Comparison of ENCODE assay signal across 8 cellular contexts in the genomic region with DNA sequence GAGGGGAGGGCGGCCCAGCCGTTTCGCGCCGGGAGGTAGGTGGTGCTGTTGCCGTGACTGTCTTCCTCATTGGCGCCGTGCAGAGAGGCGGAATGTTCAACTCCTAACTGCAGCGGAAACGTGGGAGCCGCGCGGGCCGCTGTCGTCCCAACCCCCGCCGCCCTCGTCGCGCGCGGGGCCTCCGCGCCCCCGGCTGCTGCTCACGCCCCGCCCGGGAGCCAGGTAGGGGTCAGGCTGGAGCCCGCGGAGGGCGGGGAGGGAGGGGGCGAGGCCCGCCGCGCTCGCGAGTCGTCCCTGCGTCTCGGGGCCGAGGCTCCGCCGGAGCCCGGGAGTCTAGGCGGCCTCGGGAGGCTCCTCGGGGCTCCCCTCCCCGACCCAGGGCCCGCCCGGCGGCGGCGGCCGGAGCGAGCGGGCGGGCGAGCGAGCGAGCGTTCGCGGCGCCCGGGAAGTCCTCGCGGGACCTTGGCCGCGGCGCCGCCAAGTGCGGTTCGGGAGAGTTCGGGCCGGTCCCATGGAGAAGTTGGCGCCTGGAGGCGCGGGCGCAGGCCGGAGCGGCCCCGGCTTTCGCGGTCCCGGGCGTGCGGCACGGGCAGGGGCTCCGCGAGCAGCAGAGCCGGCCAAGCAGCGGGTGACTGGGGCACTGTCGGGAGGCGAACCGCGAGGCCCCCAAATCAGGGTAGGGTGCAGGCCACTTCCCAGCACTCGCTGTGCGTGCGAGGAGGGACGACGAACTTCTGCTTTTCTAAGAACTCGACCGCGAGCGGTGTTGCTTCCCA. TPM values are rescaled to one million over a fixed set of nuclear protein-coding genes. Genes with fewer than 3 reads are reported as not detected.
DNase-seq lines count a peak whose midpoint lies in the region; ATAC-seq and TF ChIP-seq lines count a peak whose summit lies in the region.

MAP3K20 (plus strand) TSS at position 66 of the 776 bp plus-strand sequence. CDS start 15,186 bp downstream, outside the sequence.

- H3K9me3 ChIP-seq in ectodermal cell (ENCODE audit: control insufficient read depth, low read length) (no peaks in the 10 kb centered on the region), lung (ENCODE audit: control insufficient read depth in 2 of 2, insufficient read depth in 1 of 2, low read length in 1 of 2) (no peaks in the 10 kb centered on the region)

- peak; percentile 74 for ATAC-seq in GM18868 (IDR thresholded peaks at IDR 0.05; ENCODE audit: unreplicated experiment)
- ATAC-seq in HG03095 (IDR thresholded peaks at IDR 0.05; ENCODE audit: unreplicated experiment) = peak; percentile 50
- ATAC-seq in lung (ENCODE audit: insufficient read depth, low FRiP score) = peak; percentile 81

- H3K4me1 ChIP-seq in ectodermal cell (ENCODE audit: control insufficient read depth, insufficient read depth, low read length) (peaks cover 7% of the 10 kb centered on the region), lung (ENCODE audit: control insufficient read depth in 2 of 2, insufficient read depth in 2 of 2, low read length in 2 of 2) (peaks cover 2 to 19% of the 10 kb centered on the region in 2 donors)

- H3K4me3 ChIP-seq in AG10803 (ENCODE audit: low read length) = peak within 1 kb of the TSS; percentile 76
- peak within 1 kb of the TSS; percentile 76 for H3K4me3 ChIP-seq in ectodermal cell (ENCODE audit: insufficient read depth, low read depth, low read length)
- H3K4me3 ChIP-seq in lung = peak within 1 kb of the TSS; percentile 50

- TF ChIP-seq CTCF in AG10803 (conservative IDR thresholded peaks at IDR 0.05; ENCODE audit: low read length) (peak; percentile 43), lung (IDR thresholded peaks at IDR 0.05; ENCODE audit: control extremely low read depth, extremely low read depth) (peak; percentile 21)

- DNase-seq in AG10803 (ENCODE audit: low read depth) (peak; percentile 78), NCI-H345 treated with DMSO at 0.1 percent for 48 hours (lab: John Stamatoyannopoulos, UW; ENCODE audit: unreplicated experiment) (peak; percentile 15), lung (ENCODE audit: low spot score) (peak; percentile 65)
- DNase-seq in activated CD4-positive, alpha-beta T cell treated with anti-CD3 and anti-CD28 coated beads, Interleukin-2, amount 50 U/mL, for 4 hours = peak; percentile 13 to 28
- peak; percentile 13 for DNase-seq in stimulated activated CD8-positive, alpha-beta memory T cell treated with anti-CD3 and anti-CD28 coated beads, Interleukin-15, amount 100 ng/mL, for 24 hours (ENCODE audit: low read depth)

- no peak within 1 kb of the TSS for H3K27ac ChIP-seq in ectodermal cell (ENCODE audit: insufficient read depth, low read depth, low read length, poor library complexity, severe bottlenecking)
- H3K27ac ChIP-seq in lung (ENCODE audit: low read depth in 1 of 2, low read length in 1 of 2) = peak within 1 kb of the TSS; percentile 94 to 98

- H3K36me3 ChIP-seq in ectodermal cell (ENCODE audit: control insufficient read depth, insufficient read depth, low read length) (no peaks in the 10 kb centered on the region), lung (ENCODE audit: control insufficient read depth in 2 of 2, insufficient read depth in 2 of 2, low read length in 2 of 2) (no peaks in the 10 kb centered on the region)

- H3K27me3 ChIP-seq in ectodermal cell (ENCODE audit: control insufficient read depth, insufficient read depth, low read length, poor library complexity, severe bottlenecking) (peaks cover 10% of the 10 kb centered on the region), lung (ENCODE audit: control insufficient read depth, insufficient read depth) (no peaks in the 10 kb centered on the region)

- WGBS in ectodermal cell, 2 experiments = 0% methylated on average over 106 of the region's 106 CpGs
- 1% methylated on average over 90 to 106 of the region's 106 CpGs for WGBS in lung, 2 donors

RNA-seq across cellular contexts. Expression of gene MAP3K20, which starts in this region (rescaled TPM):
- 14.6 TPM for polyA plus RNA-seq in ectodermal cell (2013, experiment 1 of 4)
- polyA plus RNA-seq in ectodermal cell (2013, experiment 2 of 4) = 12.7 TPM
- 9.6 TPM for polyA plus RNA-seq in ectodermal cell (2013, experiment 3 of 4)
- 10.0 TPM for polyA plus RNA-seq in ectodermal cell (2013, experiment 4 of 4)
- 10 to 100 TPM; 39.7 to 71.6 TPM for total RNA-seq in lung
- 10 to 100 TPM; 13.4 to 23.4 TPM for polyA plus RNA-seq in lung

Comparison
In these comparisons a context has a peak if more than half of its experiments do, and no peak if none do; other contexts are left out.
1. DNase-seq: peak in every context shown above with its lines; median percentile 78 in AG10803; 65 in lung; 20 in activated CD4-positive, alpha-beta T cell treated with anti-CD3 and anti-CD28 coated beads, Interleukin-2, amount 50 U/mL, for 4 hours; 15 in NCI-H345 treated with DMSO at 0.1 percent for 48 hours; 13 in stimulated activated CD8-positive, alpha-beta memory T cell treated with anti-CD3 and anti-CD28 coated beads, Interleukin-15, amount 100 ng/mL, for 24 hours.